22 cellular contexts compared by ENCODE assay signal in the genomic region with DNA sequence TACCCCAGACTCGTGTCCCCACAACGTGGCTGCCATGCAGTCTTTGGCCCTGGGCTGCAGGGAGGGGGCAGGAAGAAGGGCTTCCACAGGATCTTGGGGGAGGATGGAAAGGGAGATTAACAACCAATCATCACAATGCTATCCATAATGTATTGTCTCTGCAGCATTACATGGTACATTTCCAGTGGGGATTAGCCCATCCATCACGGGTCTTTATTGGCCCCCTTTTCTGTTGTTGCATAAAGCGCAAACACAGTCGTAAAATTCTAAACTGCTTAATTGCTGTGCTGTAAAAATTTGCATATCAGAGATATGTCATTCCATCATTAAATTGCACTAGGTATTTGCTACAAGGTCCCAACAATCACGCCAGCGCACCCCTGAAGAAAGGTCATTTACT.
"Had no signal": no experiment of that assay in that cellular context is flagged by ENCODE, and none has a peak within 500 bp of the region (broad histone marks: within the 10 kb centered on the region; RNA-seq: fewer than 3 reads in every experiment).

No MANE protein-coding gene starts in this region.

- H3K4me1 Mint-ChIP-seq: naive B cell; natural killer cell; stimulated activated memory B cell treated with anti-CD40 and anti-IgM and Interleukin-4, amounts not matched to agents 10 μg/mL and 1 μg/mL and 100 μg/mL, for 72 hours; stimulated activated naive CD8-positive, alpha-beta T cell treated with anti-CD3 and anti-CD28 coated beads, Interleukin-15, amount 100 ng/mL, for 72 hours had no signal

- ATAC-seq: natural killer cell; right lobe of liver; stimulated activated memory B cell treated with anti-CD40 and anti-IgM and Interleukin-4, amounts not matched to agents 10 μg/mL and 1 μg/mL and 100 μg/mL, for 72 hours; stimulated activated naive CD8-positive, alpha-beta T cell treated with anti-CD3 and anti-CD28 coated beads, Interleukin-15, amount 100 ng/mL, for 72 hours; upper lobe of right lung had no signal

- DNase-seq: islet precursor cell; left ventricle myocardium inferior; mesendoderm; naive B cell; natural killer cell; nephron progenitor cell; ovary; right lobe of liver; stimulated activated CD4-positive, alpha-beta T cell treated with anti-CD3 and anti-CD28 coated beads, Interleukin-1b, Interleukin-23, amount 100 ng/mL, for 48 hours; stimulated activated CD4-positive, alpha-beta T cell treated with anti-CD3 and anti-CD28 coated beads, Interleukin-2, amount 100 ng/mL, for 48 hours; stimulated activated CD4-positive, alpha-beta T cell treated with anti-CD3 and anti-CD28 coated beads, Interleukin-4, amount 100 ng/mL, for 4 hours; stimulated activated CD8-positive, alpha-beta memory T cell treated with anti-CD3 and anti-CD28 coated beads, Interleukin-4, amount 100 ng/mL, for 48 hours; stimulated activated naive CD4-positive, alpha-beta T cell treated with Interleukin-2 at 50 U/mL for 16 hours; stimulated activated naive CD8-positive, alpha-beta T cell treated with anti-CD3 and anti-CD28 coated beads, Interleukin-15, amount 100 ng/mL, for 72 hours; substantia nigra; thyroid gland; trophoblast cell; upper lobe of right lung had no signal

- H3K27ac Mint-ChIP-seq: mesothelial cell of epicardium; naive B cell; natural killer cell; nephron progenitor cell; progenitor cell of endocrine pancreas; stimulated activated memory B cell treated with anti-CD40 and anti-IgM and Interleukin-4, amounts not matched to agents 10 μg/mL and 1 μg/mL and 100 μg/mL, for 72 hours; stimulated activated naive CD8-positive, alpha-beta T cell treated with anti-CD3 and anti-CD28 coated beads, Interleukin-15, amount 100 ng/mL, for 72 hours had no signal

- H3K9me3 Mint-ChIP-seq: natural killer cell, neural progenitor cell had no signal

- H3K4me3 Mint-ChIP-seq: mesothelial cell of epicardium; naive B cell; natural killer cell; nephron progenitor cell; neural progenitor cell; stimulated activated memory B cell treated with anti-CD40 and anti-IgM and Interleukin-4, amounts not matched to agents 10 μg/mL and 1 μg/mL and 100 μg/mL, for 72 hours; stimulated activated naive CD8-positive, alpha-beta T cell treated with anti-CD3 and anti-CD28 coated beads, Interleukin-15, amount 100 ng/mL, for 72 hours had no signal

- H3K36me3 Mint-ChIP-seq: mesothelial cell of epicardium; natural killer cell; neural progenitor cell; stimulated activated memory B cell treated with anti-CD40 and anti-IgM and Interleukin-4, amounts not matched to agents 10 μg/mL and 1 μg/mL and 100 μg/mL, for 72 hours had no signal
